In genomic region chr19:12112238-12112637, GRCh38 we compare ENCODE assay signal across 19 cellular contexts. TPM values are rescaled to one million over a fixed set of nuclear protein-coding genes. Genes with fewer than 3 reads are reported as not detected.
DNase-seq lines count a peak whose midpoint lies in the region; ATAC-seq and TF ChIP-seq lines count a peak whose summit lies in the region.
"Had no signal": no experiment of that assay in that cellular context is flagged by ENCODE, and none has a peak within 500 bp of the region (broad histone marks: within the 10 kb centered on the region; RNA-seq: fewer than 3 reads in every experiment).

No MANE protein-coding gene starts in this region.

- POLR2A ChIA-PET in WTC11 (lab: Charles Lee), result no interaction called here

- no peak overlapping the region for H3K4me3 Mint-ChIP-seq in WTC11
- H3K4me3 Mint-ChIP-seq: CD4-positive, alpha-beta memory T cell had no signal

- H3K4ac ChIP-seq in mesendoderm (ENCODE audit: low read depth, low read length), result no peak overlapping the region

- no peak overlapping the region for H3K9ac ChIP-seq in HUES48 (ENCODE audit: low read depth, low read length)
- no peak overlapping the region for H3K9ac ChIP-seq in mesendoderm (ENCODE audit: low read length)

- peaks cover 67% of the 10 kb centered on the region for H3K36me3 ChIP-seq in HUES48 (ENCODE audit: control insufficient read depth, insufficient read depth, low read length)
- H3K36me3 ChIP-seq in mesendoderm (ENCODE audit: control insufficient read depth, insufficient read depth, low read length), result peaks cover 18% of the 10 kb centered on the region
- H3K36me3 ChIP-seq: BE2C had no signal

- DNase-seq in EL (peak; percentile 14), WTC11 (ENCODE audit: low spot score) (no peak), mesendoderm (peak; percentile 54), hippocampal formation (lab: John Stamatoyannopoulos, UW) (no peak), NCI-H345 (lab: John Stamatoyannopoulos, UW) (no peak), NCI-H510A treated with DMSO at 0.1 percent for 48 hours (lab: John Stamatoyannopoulos, UW) (no peak), RPMI8226 (no peak)
- DNase-seq: BE2C; Calu3; CD4-positive, alpha-beta memory T cell; DMS53; H7; NCI-H1436; NCI-H2029; NCI-H2171; SHP77 had no signal

- H3K4me1 ChIP-seq in HUES48 (ENCODE audit: control insufficient read depth, insufficient read depth, low read length) (no peaks in the 10 kb centered on the region), mesendoderm (ENCODE audit: control insufficient read depth, low read depth, low read length) (no peaks in the 10 kb centered on the region)
- H3K4me1 ChIP-seq: BE2C had no signal

- no peak; the same call in 1 of the 2 replicates for ATAC-seq in WTC11
- ATAC-seq: Panc1 had no signal

- H3K27ac ChIP-seq in HUES48 (ENCODE audit: low read depth, low read length), result peak overlapping the region; percentile 54
- H3K27ac ChIP-seq in mesendoderm (ENCODE audit: low read depth, low read length), result no peak overlapping the region

- no peaks in the 10 kb centered on the region for H3K79me2 ChIP-seq in mesendoderm (ENCODE audit: control insufficient read depth, insufficient read depth, low read length)

- H3K18ac ChIP-seq in mesendoderm (ENCODE audit: low read length), result no peak overlapping the region

- no peak overlapping the region for H2BK120ac ChIP-seq in mesendoderm (ENCODE audit: low read depth, low read length)

- no peak for TF ChIP-seq CTCF in WTC11 (IDR thresholded peaks at IDR 0.05)

- H2BK15ac ChIP-seq in mesendoderm (replicated peaks; ENCODE audit: low read depth), result no peak overlapping the region

- peaks cover 75% of the 10 kb centered on the region for H3K36me3 Mint-ChIP-seq in WTC11
- H3K36me3 Mint-ChIP-seq: CD4-positive, alpha-beta memory T cell had no signal

- H2AK5ac ChIP-seq in mesendoderm (ENCODE audit: low read length), result no peak overlapping the region

- H3K4me1 Mint-ChIP-seq in WTC11, result no peaks in the 10 kb centered on the region
- H3K4me1 Mint-ChIP-seq: CD4-positive, alpha-beta memory T cell had no signal

- peak overlapping the region; percentile 58 for H3K27ac Mint-ChIP-seq in WTC11
- H3K27ac Mint-ChIP-seq: CD4-positive, alpha-beta memory T cell had no signal

- no peak overlapping the region for H4K5ac ChIP-seq in mesendoderm (ENCODE audit: low read length)

- H3K27me3 ChIP-seq in HUES48 (ENCODE audit: control insufficient read depth, insufficient read depth, low read length) (no peaks in the 10 kb centered on the region), mesendoderm (ENCODE audit: insufficient read depth, low read length, poor library complexity) (no peaks in the 10 kb centered on the region)
- H3K27me3 ChIP-seq: BE2C had no signal

- H3K4me3 ChIP-seq in HUES48 (ENCODE audit: low read depth, low read length) (no peak overlapping the region), mesendoderm (ENCODE audit: low read length) (no peak overlapping the region)

- peaks cover 5% of the 10 kb centered on the region; the same call in 1 of the 2 replicates for H3K27me3 Mint-ChIP-seq in WTC11 (ENCODE audit: low read depth)
- H3K27me3 Mint-ChIP-seq: CD4-positive, alpha-beta memory T cell had no signal

- H3K23ac ChIP-seq in mesendoderm (ENCODE audit: low read length), result no peak overlapping the region

- CTCF ChIA-PET in WTC11 (lab: Charles Lee), result no interaction called here

- H3K79me1 ChIP-seq in mesendoderm (ENCODE audit: low read length), result no peaks in the 10 kb centered on the region

- no CpG with 5 or more reads among the region's 3 CpGs for WGBS in mesendoderm (ENCODE audit: extremely low coverage, insufficient coverage, low lambda C conversion rate)

- H3K9me3 Mint-ChIP-seq in WTC11, result peaks cover 42% of the 10 kb centered on the region

- H3K4me2 ChIP-seq in mesendoderm (ENCODE audit: low read length), result no peak overlapping the region

- no peak overlapping the region for H3K56ac ChIP-seq in mesendoderm (ENCODE audit: low read length)

- H3K9me3 ChIP-seq in HUES48 (ENCODE audit: control insufficient read depth, insufficient read depth, low read length), result peaks cover 55% of the 10 kb centered on the region
- H3K9me3 ChIP-seq: BE2C had no signal

- no peak overlapping the region for H2BK5ac ChIP-seq in mesendoderm (ENCODE audit: low read length)

- no peak overlapping the region for H4K8ac ChIP-seq in mesendoderm (ENCODE audit: low read depth, low read length)

TF ChIP-seq in WTC11, 78 proteins besides CTCF, POLR2A, EP300 and RAD21 (continues in another document):
- TF ChIP-seq JAZF1 (CRISPR knock-in tag; IDR thresholded peaks at IDR 0.05) (no peak), E2F1 (CRISPR knock-in tag; IDR thresholded peaks at IDR 0.05) (no peak), TEAD4 (CRISPR knock-in tag; IDR thresholded peaks at IDR 0.05) (no peak), FOXP1 (CRISPR knock-in tag; IDR thresholded peaks at IDR 0.05; ENCODE audit: borderline replicate concordance) (no peak), ZNF281 (CRISPR knock-in tag; IDR thresholded peaks at IDR 0.05) (no peak), ERG (CRISPR knock-in tag; IDR thresholded peaks at IDR 0.05) (no peak), E2F5 (CRISPR knock-in tag; IDR thresholded peaks at IDR 0.05) (no peak), USF2 (CRISPR knock-in tag; IDR thresholded peaks at IDR 0.05) (no peak), ESRRA (CRISPR knock-in tag; IDR thresholded peaks at IDR 0.05; ENCODE audit: borderline replicate concordance) (no peak), JUN (CRISPR knock-in tag; IDR thresholded peaks at IDR 0.05) (no peak), ZNF317 (CRISPR knock-in tag; IDR thresholded peaks at IDR 0.05; ENCODE audit: borderline replicate concordance, low read depth) (no peak), HMGA2 (CRISPR knock-in tag; IDR thresholded peaks at IDR 0.05) (no peak)

RNA-seq across cellular contexts. Expression of gene ZNF20, which starts 27.9 kb away (rescaled TPM):
- total RNA-seq in WTC11 (2021), result 5.0 to 9.1 TPM (median 7.8 TPM) in 3 replicates
- polyA plus RNA-seq in mesendoderm (2013, experiment 1 of 2), result 3.5 TPM
- 3.2 TPM for polyA plus RNA-seq in mesendoderm (2013, experiment 2 of 2)

RNA-seq across cellular contexts. Expression of gene ZNF625, which starts 44.3 kb away (rescaled TPM):
- 23.9 to 26.0 TPM (median 24.5 TPM) in 3 replicates for total RNA-seq in WTC11 (2021)
- 8.5 TPM for polyA plus RNA-seq in mesendoderm (2013, experiment 1 of 2)
- polyA plus RNA-seq in mesendoderm (2013, experiment 2 of 2), result 7.3 TPM
- total RNA-seq: Calu3, NCI-H460 had no signal

RNA-seq across cellular contexts. Expression of gene ZNF844, which starts 47.7 kb away (rescaled TPM):
- total RNA-seq in WTC11 (2021), result 9.1 to 10.5 TPM (median 9.4 TPM) in 3 replicates
- polyA plus RNA-seq in mesendoderm (2013, experiment 1 of 2), result 2.6 TPM
- polyA plus RNA-seq in mesendoderm (2013, experiment 2 of 2), result 2.3 TPM
- total RNA-seq: Calu3, NCI-H460 had no signal

RNA-seq across cellular contexts. Expression of gene ZNF136, which starts 50.7 kb away (rescaled TPM):
- total RNA-seq in WTC11 (2021), result 6.2 to 6.7 TPM (median 6.7 TPM) in 3 replicates
- 4.1 TPM for polyA plus RNA-seq in mesendoderm (2013, experiment 1 of 2)
- polyA plus RNA-seq in mesendoderm (2013, experiment 2 of 2), result 4.1 TPM

RNA-seq across cellular contexts. Expression of gene ZNF878, which starts 59.5 kb away (rescaled TPM):
- 10.1 to 12.5 TPM (median 10.7 TPM) in 3 replicates for total RNA-seq in WTC11 (2021)
- 1.2 TPM for polyA plus RNA-seq in mesendoderm (2013, experiment 1 of 2)
- polyA plus RNA-seq in mesendoderm (2013, experiment 2 of 2), result 1.5 TPM
- total RNA-seq: CD4-positive, alpha-beta memory T cell; H7; NCI-H460 had no signal
- polyA plus RNA-seq: CD4-positive, alpha-beta memory T cell had no signal

Comparison
In these comparisons a context has a peak if more than half of its experiments do, and no peak if none do; other contexts are left out.
1. DNase-seq: peak in EL (single experiment) and mesendoderm (single experiment); none in WTC11 (single experiment), hippocampal formation (0 of 2), NCI-H345 (single experiment), NCI-H510A treated with DMSO at 0.1 percent for 48 hours (single experiment) and RPMI8226 (single experiment).